In the genomic region with DNA sequence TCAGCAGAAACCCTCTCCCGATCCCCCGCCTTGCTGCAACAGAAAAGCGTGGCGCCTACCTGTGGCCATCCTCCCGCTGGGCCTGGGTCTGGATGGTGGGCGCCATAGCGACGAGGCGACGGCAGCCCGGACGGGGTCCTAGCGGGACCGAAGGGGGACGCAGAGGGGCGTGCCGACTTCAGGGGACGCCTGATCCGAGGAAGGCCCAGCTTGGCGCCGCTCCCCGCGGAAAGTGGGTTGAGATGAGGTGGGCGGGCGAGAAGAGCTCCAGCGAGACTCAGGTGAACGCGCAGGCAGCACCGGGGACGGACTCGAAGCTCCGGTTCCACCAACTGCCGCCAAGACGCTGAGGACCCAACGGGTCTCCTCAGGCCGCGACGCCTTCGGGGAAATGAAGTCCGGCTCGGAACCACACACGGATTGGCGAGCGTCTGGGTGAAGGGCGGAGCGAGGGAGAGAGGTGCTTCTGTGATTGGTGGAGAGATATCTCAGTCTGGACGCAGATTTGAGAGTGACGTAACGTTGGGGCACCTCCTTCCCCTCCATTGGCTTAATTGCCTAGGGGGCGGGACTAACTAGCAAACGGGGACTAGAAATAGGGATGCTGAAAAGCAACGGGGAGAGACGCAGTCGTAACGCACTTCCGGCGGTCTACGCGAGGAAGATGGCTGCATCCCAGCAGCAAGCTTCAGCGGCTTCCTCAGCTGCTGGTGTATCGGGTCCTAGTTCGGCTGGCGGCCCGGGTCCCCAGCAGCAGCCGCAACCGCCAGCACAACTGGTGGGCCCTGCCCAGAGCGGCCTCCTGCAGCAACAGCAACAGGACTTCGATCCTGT, we compare ENCODE assay signal across 1 cellular context.
TF ChIP-seq lines count a peak whose summit lies in the region.

Gene MED29, plus strand, starts transcription at position 620 of the 834 bp plus-strand sequence. Its CDS starts 45 bp downstream, at position 665.
Gene PAF1, minus strand, starts transcription at position 348 of the 834 bp plus-strand sequence. Its CDS starts 242 bp downstream, at position 106.

TF ChIP-seq in HepG2, 621 proteins besides CTCF, POLR2A, EP300 and RAD21 (continued from another document and continues in another):
- peak; percentile 50; the same call in 1 of the 2 replicates for TF ChIP-seq POGK (CRISPR knock-in tag; conservative IDR thresholded peaks at IDR 0.05)
- TF ChIP-seq HNRNPL (IDR thresholded peaks at IDR 0.05; ENCODE audit: low read depth, low read length): no peak
- TF ChIP-seq DZIP1 (CRISPR knock-in tag; IDR thresholded peaks at IDR 0.05): 0 out of 2 replicates have a peak, but pooled peaks have one; percentile 36
- peak; percentile 22; the same call in 1 of the 2 replicates for TF ChIP-seq SIX4 (CRISPR knock-in tag; IDR thresholded peaks at IDR 0.05)
- TF ChIP-seq SATB2 (CRISPR knock-in tag; IDR thresholded peaks at IDR 0.05): 0 out of 2 replicates have a peak, but pooled peaks have one; percentile 24
- TF ChIP-seq ZFAT (CRISPR knock-in tag; conservative IDR thresholded peaks at IDR 0.05): peak; percentile 84
- TF ChIP-seq, protein P1, sequence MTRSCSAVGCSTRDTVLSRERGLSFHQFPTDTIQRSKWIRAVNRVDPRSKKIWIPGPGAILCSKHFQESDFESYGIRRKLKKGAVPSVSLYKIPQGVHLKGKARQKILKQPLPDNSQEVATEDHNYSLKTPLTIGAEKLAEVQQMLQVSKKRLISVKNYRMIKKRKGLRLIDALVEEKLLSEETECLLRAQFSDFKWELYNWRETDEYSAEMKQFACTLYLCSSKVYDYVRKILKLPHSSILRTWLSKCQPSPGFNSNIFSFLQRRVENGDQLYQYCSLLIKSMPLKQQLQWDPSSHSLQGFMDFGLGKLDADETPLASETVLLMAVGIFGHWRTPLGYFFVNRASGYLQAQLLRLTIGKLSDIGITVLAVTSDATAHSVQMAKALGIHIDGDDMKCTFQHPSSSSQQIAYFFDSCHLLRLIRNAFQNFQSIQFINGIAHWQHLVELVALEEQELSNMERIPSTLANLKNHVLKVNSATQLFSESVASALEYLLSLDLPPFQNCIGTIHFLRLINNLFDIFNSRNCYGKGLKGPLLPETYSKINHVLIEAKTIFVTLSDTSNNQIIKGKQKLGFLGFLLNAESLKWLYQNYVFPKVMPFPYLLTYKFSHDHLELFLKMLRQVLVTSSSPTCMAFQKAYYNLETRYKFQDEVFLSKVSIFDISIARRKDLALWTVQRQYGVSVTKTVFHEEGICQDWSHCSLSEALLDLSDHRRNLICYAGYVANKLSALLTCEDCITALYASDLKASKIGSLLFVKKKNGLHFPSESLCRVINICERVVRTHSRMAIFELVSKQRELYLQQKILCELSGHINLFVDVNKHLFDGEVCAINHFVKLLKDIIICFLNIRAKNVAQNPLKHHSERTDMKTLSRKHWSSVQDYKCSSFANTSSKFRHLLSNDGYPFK (CRISPR knock-in tag; IDR thresholded peaks at IDR 0.05; ENCODE audit: borderline replicate concordance): peak; percentile 46
- peak; percentile 87 for TF ChIP-seq ZBTB21 (CRISPR knock-in tag; IDR thresholded peaks at IDR 0.05)
- TF ChIP-seq BCL6 (CRISPR knock-in tag; IDR thresholded peaks at IDR 0.05): peak; percentile 13; the same call in 1 of the 2 replicates
- peak; percentile 59; the same call in 1 of the 2 replicates for TF ChIP-seq ZNF550 (CRISPR knock-in tag; IDR thresholded peaks at IDR 0.05; ENCODE audit: borderline replicate concordance)
- TF ChIP-seq ZNF737 (CRISPR knock-in tag; IDR thresholded peaks at IDR 0.05; ENCODE audit: borderline replicate concordance): 0 out of 2 replicates have a peak, but pooled peaks have one; percentile 60
- no peak for TF ChIP-seq ELF4 (CRISPR knock-in tag; IDR thresholded peaks at IDR 0.05; ENCODE audit: borderline replicate concordance)
- 0 out of 2 replicates have a peak, but pooled peaks have one; percentile 53 for TF ChIP-seq JUND (CRISPR knock-in tag; IDR thresholded peaks at IDR 0.05)
- TF ChIP-seq NFKBIZ (CRISPR knock-in tag; IDR thresholded peaks at IDR 0.05): 0 out of 2 replicates have a peak, but pooled peaks have one; percentile 11
- peak; percentile 59; the same call in 1 of the 2 replicates for TF ChIP-seq HOXA5 (CRISPR knock-in tag; IDR thresholded peaks at IDR 0.05)
- TF ChIP-seq HOXA3 (CRISPR knock-in tag; IDR thresholded peaks at IDR 0.05): peak; percentile 97
- peak; percentile 66; the same call in 1 of the 2 replicates for TF ChIP-seq ZNF124 (CRISPR knock-in tag; IDR thresholded peaks at IDR 0.05)
- peak; percentile 78; the same call in 1 of the 2 replicates for TF ChIP-seq ZNF383 (CRISPR knock-in tag; IDR thresholded peaks at IDR 0.05; ENCODE audit: borderline replicate concordance)
- TF ChIP-seq ZNF605 (CRISPR knock-in tag; IDR thresholded peaks at IDR 0.05): peak; percentile 80
- TF ChIP-seq, protein P2, sequence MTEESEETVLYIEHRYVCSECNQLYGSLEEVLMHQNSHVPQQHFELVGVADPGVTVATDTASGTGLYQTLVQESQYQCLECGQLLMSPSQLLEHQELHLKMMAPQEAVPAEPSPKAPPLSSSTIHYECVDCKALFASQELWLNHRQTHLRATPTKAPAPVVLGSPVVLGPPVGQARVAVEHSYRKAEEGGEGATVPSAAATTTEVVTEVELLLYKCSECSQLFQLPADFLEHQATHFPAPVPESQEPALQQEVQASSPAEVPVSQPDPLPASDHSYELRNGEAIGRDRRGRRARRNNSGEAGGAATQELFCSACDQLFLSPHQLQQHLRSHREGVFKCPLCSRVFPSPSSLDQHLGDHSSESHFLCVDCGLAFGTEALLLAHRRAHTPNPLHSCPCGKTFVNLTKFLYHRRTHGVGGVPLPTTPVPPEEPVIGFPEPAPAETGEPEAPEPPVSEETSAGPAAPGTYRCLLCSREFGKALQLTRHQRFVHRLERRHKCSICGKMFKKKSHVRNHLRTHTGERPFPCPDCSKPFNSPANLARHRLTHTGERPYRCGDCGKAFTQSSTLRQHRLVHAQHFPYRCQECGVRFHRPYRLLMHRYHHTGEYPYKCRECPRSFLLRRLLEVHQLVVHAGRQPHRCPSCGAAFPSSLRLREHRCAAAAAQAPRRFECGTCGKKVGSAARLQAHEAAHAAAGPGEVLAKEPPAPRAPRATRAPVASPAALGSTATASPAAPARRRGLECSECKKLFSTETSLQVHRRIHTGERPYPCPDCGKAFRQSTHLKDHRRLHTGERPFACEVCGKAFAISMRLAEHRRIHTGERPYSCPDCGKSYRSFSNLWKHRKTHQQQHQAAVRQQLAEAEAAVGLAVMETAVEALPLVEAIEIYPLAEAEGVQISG (CRISPR knock-in tag; IDR thresholded peaks at IDR 0.05): peak; percentile 84
- no peak; the same call in 1 of the 2 replicates for TF ChIP-seq SAFB2 (CRISPR knock-in tag; IDR thresholded peaks at IDR 0.05; ENCODE audit: borderline replicate concordance, low read depth)
- TF ChIP-seq DDIT3 (CRISPR knock-in tag; IDR thresholded peaks at IDR 0.05): no peak
- TF ChIP-seq ZBTB44 (CRISPR knock-in tag; IDR thresholded peaks at IDR 0.05): 0 out of 2 replicates have a peak, but pooled peaks have one; percentile 34
- peak; percentile 79 for TF ChIP-seq AGO2 (optimal IDR thresholded peaks at IDR 0.05; ENCODE audit: low read depth, low read length)
- TF ChIP-seq, protein P3, sequence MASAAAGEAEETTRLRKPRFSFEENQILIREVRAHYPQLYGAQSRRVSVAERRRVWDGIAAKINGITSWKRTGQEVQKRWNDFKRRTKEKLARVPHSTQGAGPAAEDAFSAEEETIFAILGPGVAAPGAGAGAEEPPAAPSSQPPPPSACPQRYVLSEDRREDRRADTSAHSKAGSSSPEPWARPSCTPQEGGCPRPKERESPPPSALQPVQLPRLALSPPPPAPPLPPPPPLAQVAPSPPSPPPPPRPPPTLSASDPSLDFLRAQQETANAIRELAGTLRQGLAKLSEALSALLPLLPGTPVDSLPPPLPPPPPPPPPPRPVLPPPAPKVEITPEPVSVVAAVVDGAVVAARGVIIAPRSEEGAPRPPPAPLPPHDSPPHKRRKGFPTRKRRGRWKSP (CRISPR knock-in tag; IDR thresholded peaks at IDR 0.05): no peak; the same call in 1 of the 2 replicates
- TF ChIP-seq CREM (IDR thresholded peaks at IDR 0.05): peak; percentile 96
- TF ChIP-seq CREM (CRISPR knock-in tag; IDR thresholded peaks at IDR 0.05): no peak
- TF ChIP-seq ZNF781 (CRISPR knock-in tag; IDR thresholded peaks at IDR 0.05; ENCODE audit: borderline replicate concordance, not compliant biosample characterization): peak; percentile 37
- TF ChIP-seq ASH2L (IDR thresholded peaks at IDR 0.05; ENCODE audit: insufficient read length, low read depth, low read length): peak; percentile 84
- peak; percentile 97 for TF ChIP-seq KDM2A (CRISPR knock-in tag; IDR thresholded peaks at IDR 0.05; ENCODE audit: borderline replicate concordance, low read depth)
- TF ChIP-seq HMGXB4 (CRISPR knock-in tag; IDR thresholded peaks at IDR 0.05; ENCODE audit: borderline replicate concordance in 1 of 2, low read depth in 1 of 2): peak; percentile 70 to 87; a peak in 3 of 4 replicates
- TF ChIP-seq FOXA1 (IDR thresholded peaks at IDR 0.05): no peak
- TF ChIP-seq FOXA1 (CRISPR knock-in tag; IDR thresholded peaks at IDR 0.05): 0 out of 2 replicates have a peak, but pooled peaks have one; percentile 14
- peak; percentile 31 for TF ChIP-seq RBM39 (IDR thresholded peaks at IDR 0.05; ENCODE audit: low read depth, low read length, poor library complexity, severe bottlenecking)
- TF ChIP-seq, protein P4, sequence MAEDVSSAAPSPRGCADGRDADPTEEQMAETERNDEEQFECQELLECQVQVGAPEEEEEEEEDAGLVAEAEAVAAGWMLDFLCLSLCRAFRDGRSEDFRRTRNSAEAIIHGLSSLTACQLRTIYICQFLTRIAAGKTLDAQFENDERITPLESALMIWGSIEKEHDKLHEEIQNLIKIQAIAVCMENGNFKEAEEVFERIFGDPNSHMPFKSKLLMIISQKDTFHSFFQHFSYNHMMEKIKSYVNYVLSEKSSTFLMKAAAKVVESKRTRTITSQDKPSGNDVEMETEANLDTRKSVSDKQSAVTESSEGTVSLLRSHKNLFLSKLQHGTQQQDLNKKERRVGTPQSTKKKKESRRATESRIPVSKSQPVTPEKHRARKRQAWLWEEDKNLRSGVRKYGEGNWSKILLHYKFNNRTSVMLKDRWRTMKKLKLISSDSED (CRISPR knock-in tag; IDR thresholded peaks at IDR 0.05): no peak
- peak; percentile 67; the same call in 1 of the 2 replicates for TF ChIP-seq ZNF782 (CRISPR knock-in tag; IDR thresholded peaks at IDR 0.05; ENCODE audit: borderline replicate concordance)
- no peak for TF ChIP-seq FOXM1 (CRISPR knock-in tag; IDR thresholded peaks at IDR 0.05)
- TF ChIP-seq HES4 (CRISPR knock-in tag; IDR thresholded peaks at IDR 0.05; ENCODE audit: borderline replicate concordance): peak; percentile 82; the same call in 1 of the 2 replicates
- TF ChIP-seq ZNF883 (CRISPR knock-in tag; IDR thresholded peaks at IDR 0.05; ENCODE audit: not compliant biosample characterization): peak; percentile 61
